Comparison of ENCODE assay signal across 8 cellular contexts in genomic region chr3:96813134-96813819, GRCh38. TPM values are rescaled to one million over a fixed set of nuclear protein-coding genes. Genes with fewer than 3 reads are reported as not detected.
DNase-seq lines count a peak whose midpoint lies in the region; ATAC-seq and TF ChIP-seq lines count a peak whose summit lies in the region.

No MANE protein-coding gene starts in this region.

- peak; percentile 85 for DNase-seq in activated CD4-positive, alpha-beta T cell treated with anti-CD3 and anti-CD28 coated beads for 36 hours
- DNase-seq in activated CD4-positive, alpha-beta T cell treated with anti-CD3 and anti-CD28 coated beads for 1 hour: no peak
- DNase-seq in NCI-H1092 (lab: John Stamatoyannopoulos, UW) (peak; percentile 68), medulla oblongata (ENCODE audit: extremely low spot score) (peak; percentile 63)
- DNase-seq in stimulated activated CD8-positive, alpha-beta memory T cell treated with anti-CD3 and anti-CD28 coated beads, Interleukin-4, amount 100 ng/mL, for 24 hours (ENCODE audit: low read depth): peak; percentile 13

- H3K9me3 ChIP-seq in endocrine pancreas (ENCODE audit: control insufficient read depth, low read length): no peaks in the 10 kb centered on the region

- peak overlapping the region; percentile 45 for H3K4me3 ChIP-seq in endocrine pancreas (ENCODE audit: control insufficient read depth, insufficient read depth, low read length)

- H3K9ac ChIP-seq in endocrine pancreas (ENCODE audit: control insufficient read depth, insufficient read depth, low read length): no peak overlapping the region

- peak overlapping the region; percentile 49 for H3K4me3 Mint-ChIP-seq in activated CD4-positive, alpha-beta T cell treated with anti-CD3 and anti-CD28 coated beads for 36 hours

- H3K9me3 Mint-ChIP-seq in activated CD4-positive, alpha-beta T cell treated with anti-CD3 and anti-CD28 coated beads for 36 hours (ENCODE audit: low read depth): no peaks in the 10 kb centered on the region

- no peaks in the 10 kb centered on the region for H3K36me3 ChIP-seq in endocrine pancreas (ENCODE audit: control insufficient read depth, insufficient read depth, low read length)

- POLR2A ChIA-PET in activated CD4-positive, alpha-beta T cell treated with anti-CD3 and anti-CD28 coated beads for 36 hours (lab: Charles Lee): no interaction called here

- H3K27me3 Mint-ChIP-seq in activated CD4-positive, alpha-beta T cell treated with anti-CD3 and anti-CD28 coated beads for 36 hours: peaks cover 23% of the 10 kb centered on the region

- TF ChIP-seq CTCF in VCaP (conservative IDR thresholded peaks at IDR 0.05): peak; percentile 85

- H3K27ac Mint-ChIP-seq in activated CD4-positive, alpha-beta T cell treated with anti-CD3 and anti-CD28 coated beads for 36 hours: no peak overlapping the region

- no peaks in the 10 kb centered on the region for H3K27me3 ChIP-seq in endocrine pancreas (ENCODE audit: control insufficient read depth, insufficient read depth, low read length)

- CTCF ChIA-PET in activated CD4-positive, alpha-beta T cell treated with anti-CD3 and anti-CD28 coated beads for 36 hours (lab: Charles Lee): no interaction called here

- peaks cover 11% of the 10 kb centered on the region for H3K4me1 Mint-ChIP-seq in activated CD4-positive, alpha-beta T cell treated with anti-CD3 and anti-CD28 coated beads for 36 hours

- intact Hi-C loops in activated CD4-positive, alpha-beta T cell treated with anti-CD3 and anti-CD28 coated beads for 36 hours (cut with DNase I, micrococcal nuclease): loop anchor here in 1 of 2 experiments (2.0 kb wide), 1 partner anchor 1950 kb away; no protein-coding TSS in a partner anchor

- peak overlapping the region; percentile 80 for H3K27ac ChIP-seq in VCaP

- ATAC-seq in activated CD4-positive, alpha-beta T cell treated with anti-CD3 and anti-CD28 coated beads for 36 hours: peak; percentile 94
- ATAC-seq in HG02588 (IDR thresholded peaks at IDR 0.05; ENCODE audit: unreplicated experiment): peak; percentile 97

- H3K4me1 ChIP-seq in endocrine pancreas (ENCODE audit: control insufficient read depth, insufficient read depth, low read length): peaks cover 4% of the 10 kb centered on the region

- H3K36me3 Mint-ChIP-seq in activated CD4-positive, alpha-beta T cell treated with anti-CD3 and anti-CD28 coated beads for 36 hours (ENCODE audit: low read depth): no peaks in the 10 kb centered on the region

RNA-seq across cellular contexts. Expression of gene EPHA6, which starts 1.1 kb away (rescaled TPM):
- total RNA-seq in activated CD4-positive, alpha-beta T cell treated with anti-CD3 and anti-CD28 coated beads for 36 hours: not detected
